Comparison of ENCODE assay signal across 1 cellular context in the genomic region with DNA sequence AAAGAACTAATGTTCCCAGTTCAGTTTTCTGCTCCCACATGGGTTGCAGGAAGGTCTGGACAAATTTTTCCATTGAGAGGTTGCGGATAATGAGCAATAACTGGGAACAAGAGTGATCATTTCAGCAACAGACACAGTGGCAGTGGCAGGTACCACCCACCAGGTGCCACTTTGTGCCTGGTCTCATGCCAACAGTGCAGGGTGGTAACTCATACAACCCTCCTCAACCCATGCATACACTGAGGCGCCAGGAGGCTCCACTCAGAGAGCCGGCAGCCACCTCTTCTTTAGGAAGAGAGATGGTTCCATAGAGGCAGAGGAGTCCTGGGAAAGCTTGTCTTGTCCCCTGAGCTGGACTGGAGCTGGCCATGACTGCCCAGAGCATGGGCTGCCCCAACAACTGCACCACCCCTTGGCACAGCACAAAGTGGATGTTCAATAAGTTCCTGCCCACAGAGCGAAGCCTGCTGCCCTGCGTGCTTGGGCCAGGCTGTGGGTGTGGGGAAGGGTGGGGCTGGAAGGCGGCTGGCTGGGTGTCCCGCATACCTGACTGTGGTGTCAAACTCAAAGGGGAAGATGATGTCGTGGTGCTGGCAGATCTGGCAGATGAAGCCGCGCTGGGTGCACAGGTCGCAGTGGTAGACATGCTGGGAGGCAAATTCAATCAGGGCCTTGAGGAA.
TF ChIP-seq lines count a peak whose summit lies in the region.

No MANE protein-coding gene starts in this region.

TF ChIP-seq in K562, 482 proteins besides CTCF, POLR2A, EP300 and RAD21:
- no peak for TF ChIP-seq ZNF445 (CRISPR knock-in tag; IDR thresholded peaks at IDR 0.05; ENCODE audit: low read depth)
- TF ChIP-seq POLR2G (IDR thresholded peaks at IDR 0.05; ENCODE audit: low read depth, low read length) = peak; percentile 49; the same call in 1 of the 2 replicates
- TF ChIP-seq NONO (IDR thresholded peaks at IDR 0.05; ENCODE audit: low read depth in 2 of 2, low read length in 1 of 2) = no peak
- no peak for TF ChIP-seq SMARCE1 (IDR thresholded peaks at IDR 0.05)
- no peak for TF ChIP-seq LCOR (CRISPR knock-in tag; IDR thresholded peaks at IDR 0.05)
- no peak for TF ChIP-seq RFX5 (IDR thresholded peaks at IDR 0.05; ENCODE audit: low read depth, low read length)
- no peak for TF ChIP-seq ARID1B (IDR thresholded peaks at IDR 0.05)
